ENCODE assay signal across 1 cellular context in the genomic region with DNA sequence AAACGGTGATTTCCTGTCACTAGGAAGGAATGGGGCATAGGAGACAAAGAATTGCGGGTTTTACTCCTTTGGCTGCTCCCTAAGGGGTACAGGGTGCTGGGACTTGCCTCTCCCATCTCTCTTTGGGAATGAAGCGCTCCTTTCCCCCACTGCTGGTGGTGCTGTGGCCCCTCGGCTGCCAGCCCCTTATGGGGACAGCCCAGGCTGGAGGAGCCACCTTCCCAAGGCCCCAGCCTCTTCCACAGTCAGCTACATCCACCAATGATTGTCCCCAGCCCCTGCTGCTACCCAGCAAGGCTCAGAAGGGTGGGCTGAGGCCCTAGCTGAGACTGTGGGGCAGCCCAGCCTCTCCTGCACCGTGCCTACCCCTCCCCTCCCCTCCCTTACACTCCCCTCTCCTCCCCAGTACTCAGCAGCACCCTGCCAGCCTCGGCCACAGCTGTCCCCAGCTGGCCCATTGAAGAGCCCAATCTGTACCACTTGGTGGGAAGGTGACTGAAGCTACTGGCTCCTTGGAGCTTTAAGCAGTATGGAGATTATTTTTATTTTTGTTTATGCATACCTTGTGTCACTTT.
TF ChIP-seq lines count a peak whose summit lies in the region.

No MANE protein-coding gene starts in this region.

TF ChIP-seq in H1, 55 proteins besides CTCF, POLR2A, EP300 and RAD21:
- TF ChIP-seq POLR2AphosphoS5 (IDR thresholded peaks at IDR 0.05; ENCODE audit: low read depth, low read length) (no peak), SIN3A (conservative IDR thresholded peaks at IDR 0.05 in 1 of 2, IDR thresholded peaks at IDR 0.05 in 1 of 2; ENCODE audit: low read depth in 1 of 2, low read length in 2 of 2) (no peak), PHF8 (conservative IDR thresholded peaks at IDR 0.05; ENCODE audit: low read depth, low read length) (no peak), TEAD4 (IDR thresholded peaks at IDR 0.05; ENCODE audit: low read depth, low read length) (no peak), SP2 (IDR thresholded peaks at IDR 0.05; ENCODE audit: low read length) (no peak), RBBP5 (IDR thresholded peaks at IDR 0.05; ENCODE audit: borderline replicate concordance, low read depth, low read length) (no peak), TCF12 (IDR thresholded peaks at IDR 0.05; ENCODE audit: low read depth, low read length) (no peak), HDAC2 (IDR thresholded peaks at IDR 0.05; ENCODE audit: borderline replicate concordance in 1 of 2, low read depth in 2 of 2, low read length in 2 of 2) (no peak), ATF2 (IDR thresholded peaks at IDR 0.05; ENCODE audit: low read length) (no peak), TBP (IDR thresholded peaks at IDR 0.05; ENCODE audit: low read depth, low read length) (no peak), CBX5 (IDR thresholded peaks at IDR 0.05; ENCODE audit: low read depth, low read length) (no peak), RXRA (IDR thresholded peaks at IDR 0.05; ENCODE audit: insufficient read depth, low read depth, low read length) (no peak), USF2 (IDR thresholded peaks at IDR 0.05; ENCODE audit: low read length) (no peak), SP4 (IDR thresholded peaks at IDR 0.05; ENCODE audit: low read length) (no peak), CHD2 (IDR thresholded peaks at IDR 0.05; ENCODE audit: low read length) (no peak), MAFK (IDR thresholded peaks at IDR 0.05; ENCODE audit: low read depth, low read length) (no peak), ATF3 (IDR thresholded peaks at IDR 0.05; ENCODE audit: insufficient read depth, low read depth, low read length) (no peak), HDAC6 (IDR thresholded peaks at IDR 0.05; ENCODE audit: low read depth, low read length) (no peak)
